ENCODE assay signal across 8 cellular contexts in genomic region chr16:1612320-1613111, GRCh38. TPM values are rescaled to one million over a fixed set of nuclear protein-coding genes. Genes with fewer than 3 reads are reported as not detected.
DNase-seq lines count a peak whose midpoint lies in the region; ATAC-seq and TF ChIP-seq lines count a peak whose summit lies in the region.

TSS of gene CRAMP1 (plus strand) at chr16:1612360. CDS start at chr16:1614640, 2,280 bp downstream.

- no TSS peak for BruUV-seq in Panc1 (replicated peaks; lab: Mats Ljungman, UMichigan)

- H3K4me3 ChIP-seq in DND-41 (ENCODE audit: low read depth in 1 of 2, low read length in 2 of 2) (peak within 1 kb of the TSS; percentile 95 to 98), Panc1 (ENCODE audit: low read depth in 2 of 2, low read length in 2 of 2) (peak within 1 kb of the TSS; percentile 88 to 91), lung (peak within 1 kb of the TSS; percentile 73), thoracic aorta (peak within 1 kb of the TSS; percentile 93)

- H3K36me3 ChIP-seq in DND-41 (ENCODE audit: insufficient read depth, low read length) (peaks cover 20% of the 10 kb centered on the region), Panc1 (ENCODE audit: control insufficient read depth, insufficient read depth, low read length) (peaks cover 7% of the 10 kb centered on the region; the same call in 1 of the 2 replicates), lung (ENCODE audit: control insufficient read depth in 2 of 2, insufficient read depth in 2 of 2, low read length in 2 of 2) (no peaks in the 10 kb centered on the region), thoracic aorta (no peaks in the 10 kb centered on the region)

- TF ChIP-seq CTCF in DND-41 (IDR thresholded peaks at IDR 0.05; ENCODE audit: borderline replicate concordance, extremely low read depth, low read length, poor library complexity, severe bottlenecking) (no peak), Panc1 (IDR thresholded peaks at IDR 0.05) (no peak), chondrocyte (IDR thresholded peaks at IDR 0.05) (peak; percentile 12), lung (IDR thresholded peaks at IDR 0.05; ENCODE audit: control extremely low read depth, extremely low read depth) (no peak), thoracic aorta (IDR thresholded peaks at IDR 0.05) (no peak)

- H3K27ac ChIP-seq in DND-41 (ENCODE audit: low read length) (peak within 1 kb of the TSS; percentile 71), Panc1 (ENCODE audit: low read length) (peak within 1 kb of the TSS; percentile 94), lung (ENCODE audit: low read depth in 1 of 2, low read length in 1 of 2) (peak within 1 kb of the TSS; percentile 85 to 86), thoracic aorta (peak within 1 kb of the TSS; percentile 77 to 79)

- H3K4me3 Mint-ChIP-seq in chondrocyte (ENCODE audit: unreplicated experiment): peak within 1 kb of the TSS; percentile 91

- in situ Hi-C loops in Panc1 (cut with HindIII; ENCODE audit: low pct_unique_long_range_greater_than_20kb, low sequenced_read_pairs): no loop called here

- H3K9ac ChIP-seq in DND-41 (ENCODE audit: low read depth, low read length): peak within 1 kb of the TSS; percentile 88

- DNase-seq in DND-41 (peak; percentile 17), HCEC 1CT (peak; percentile 2), Panc1 (ENCODE audit: low read depth, low spot score) (no peak), chondrocyte (ENCODE audit: low spot score) (no peak), lung (ENCODE audit: low spot score) (no peak), thoracic aorta (ENCODE audit: low spot score) (no peak), H4 (ENCODE audit: low spot score) (no peak), medulla oblongata (ENCODE audit: extremely low spot score) (no peak)

- no peaks in the 10 kb centered on the region for H3K36me3 Mint-ChIP-seq in chondrocyte (ENCODE audit: low read depth)

- H3K4me2 ChIP-seq in DND-41 (ENCODE audit: insufficient read depth, low read length): peak within 1 kb of the TSS; percentile 98

- CTCF ChIA-PET in Panc1 (lab: Charles Lee): no interaction called here

- H3K9me3 Mint-ChIP-seq in chondrocyte (ENCODE audit: low read depth): no peaks in the 10 kb centered on the region

- intact Hi-C loops in Panc1 (cut with micrococcal nuclease; ENCODE audit: unreplicated experiment): no loop called here

- WGBS in lung, 2 donors: 0 to 1% methylated on average over 73 to 101 of the region's 101 CpGs

- peaks cover 47% of the 10 kb centered on the region for H3K4me1 Mint-ChIP-seq in chondrocyte (ENCODE audit: low read depth)

- H3K27me3 Mint-ChIP-seq in chondrocyte (ENCODE audit: low read depth): no peaks in the 10 kb centered on the region

- H3K9me3 ChIP-seq in DND-41 (ENCODE audit: insufficient read depth, low read length, severe bottlenecking): no peaks in the 10 kb centered on the region
- H3K9me3 ChIP-seq in Panc1 (ENCODE audit: control insufficient read depth, insufficient read depth, low read depth, low read length): no peaks in the 10 kb centered on the region
- no peaks in the 10 kb centered on the region for H3K9me3 ChIP-seq in lung (ENCODE audit: control insufficient read depth in 2 of 2, insufficient read depth in 1 of 2, low read length in 1 of 2)
- no peaks in the 10 kb centered on the region for H3K9me3 ChIP-seq in thoracic aorta

- peaks cover 13% of the 10 kb centered on the region for H4K20me1 ChIP-seq in DND-41 (ENCODE audit: insufficient read depth, low read length)

- ATAC-seq in DND-41 (ENCODE audit: insufficient read depth, low read depth) (no peak), Panc1 (peak; percentile 67), lung (ENCODE audit: insufficient read depth, low FRiP score) (no peak), thoracic aorta (ENCODE audit: insufficient number of reproducible peaks, low FRiP score, low read depth) (peak; percentile 2)

- H3K79me2 ChIP-seq in DND-41 (ENCODE audit: insufficient read depth, low read length): peaks cover 67% of the 10 kb centered on the region

- POLR2A ChIA-PET in Panc1 (lab: Charles Lee): no interaction called here

- H3K4me1 ChIP-seq in DND-41 (ENCODE audit: insufficient read depth, low read length): peaks cover 55% of the 10 kb centered on the region
- H3K4me1 ChIP-seq in Panc1 (ENCODE audit: control insufficient read depth, insufficient read depth, low read length): peaks cover 17% of the 10 kb centered on the region
- peaks cover 11 to 23% of the 10 kb centered on the region in 2 donors for H3K4me1 ChIP-seq in lung (ENCODE audit: control insufficient read depth in 2 of 2, insufficient read depth in 2 of 2, low read length in 2 of 2)
- peaks cover 25 to 39% of the 10 kb centered on the region in 2 donors for H3K4me1 ChIP-seq in thoracic aorta (ENCODE audit: control insufficient read depth in 1 of 2, low read depth in 2 of 2)

- peak within 1 kb of the TSS; percentile 99 for H3K27ac Mint-ChIP-seq in chondrocyte (ENCODE audit: unreplicated experiment)

- peak within 1 kb of the TSS; percentile 61 for H2AFZ ChIP-seq in DND-41 (ENCODE audit: low read depth, low read length)

- H3K27me3 ChIP-seq in DND-41 (ENCODE audit: insufficient read depth, low read length, poor library complexity): peaks cover 10% of the 10 kb centered on the region
- H3K27me3 ChIP-seq in Panc1 (ENCODE audit: control insufficient read depth, insufficient read depth, low read length): no peaks in the 10 kb centered on the region
- no peaks in the 10 kb centered on the region for H3K27me3 ChIP-seq in lung (ENCODE audit: control insufficient read depth, insufficient read depth)
- H3K27me3 ChIP-seq in thoracic aorta (replicated peaks; ENCODE audit: insufficient read depth): no peaks in the 10 kb centered on the region

RNA-seq across cellular contexts. Expression of gene CRAMP1, which starts in this region (rescaled TPM):
- total RNA-seq in Panc1 (2021; ENCODE audit: unreplicated experiment) (28.8 TPM), chondrocyte (17.8 to 21.2 TPM (median 20.5 TPM) in 3 replicates), lung (10 to 100 TPM; 16.3 to 20.4 TPM), thoracic aorta (10 to 100 TPM; 15.0 to 21.4 TPM)
- 15.8 TPM for polyA plus RNA-seq in Panc1 (2012; ENCODE audit: insufficient read length)
- 1 to 10 TPM; 6.6 to 8.7 TPM for polyA plus RNA-seq in lung
- total RNA-seq in H4 (2014; rRNA removed; shearing (Covaris generic)): 2.4 and 3.1 TPM in 2 replicates

Comparison
In these comparisons a context has a peak if more than half of its experiments do, and no peak if none do; other contexts are left out.
1. ATAC-seq: peak in Panc1 (single experiment) and thoracic aorta (single experiment); none in DND-41 (single experiment) and lung (single experiment).
2. DNase-seq: peak in DND-41 (single experiment) and HCEC 1CT (single experiment); none in Panc1 (single experiment), chondrocyte (single experiment), lung (single experiment), thoracic aorta (single experiment), H4 (single experiment) and medulla oblongata (single experiment).
3. Peak in every context shown above with its lines, with median percentiles within 50 percentile points of each other: H3K27ac ChIP-seq and H3K4me3 ChIP-seq.